Comparison of ENCODE assay signal across 8 cellular contexts in the genomic region with DNA sequence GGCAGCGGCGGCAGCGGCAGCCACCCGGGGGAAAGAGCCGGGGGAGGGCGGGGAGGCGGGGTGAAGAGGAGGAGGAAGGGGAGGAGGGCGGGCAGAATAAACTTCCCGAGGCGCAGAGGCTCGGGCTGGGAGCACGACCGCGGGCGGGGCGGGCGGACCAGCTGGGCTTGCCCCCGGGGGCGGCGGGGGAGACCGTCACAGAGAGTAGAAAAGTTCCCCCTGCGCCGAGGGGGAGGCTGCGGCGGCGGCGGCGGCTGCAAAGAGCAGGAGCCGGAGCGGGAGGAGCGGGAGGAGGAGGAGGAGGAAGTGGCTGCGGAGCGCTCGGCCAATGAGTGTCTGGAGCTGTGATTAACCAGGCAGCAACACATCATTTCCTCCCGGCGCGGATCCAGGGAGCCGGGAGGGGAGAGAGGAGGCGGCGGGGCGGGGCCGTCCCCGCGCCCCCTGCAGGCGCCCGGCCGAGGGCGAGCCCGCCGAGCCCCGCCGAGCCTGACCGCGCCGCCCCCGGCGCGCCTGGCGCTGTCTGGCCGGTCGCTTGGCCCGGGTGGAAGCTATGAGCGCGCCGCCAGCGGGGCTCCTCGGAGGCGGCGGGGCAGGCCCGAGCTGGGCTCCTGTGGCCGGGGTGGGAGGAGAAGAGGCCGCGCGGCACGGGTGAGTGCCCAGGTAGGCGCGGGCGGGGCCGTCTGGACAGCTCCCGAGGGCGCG. TPM values are rescaled to one million over a fixed set of nuclear protein-coding genes. Genes with fewer than 3 reads are reported as not detected.
DNase-seq lines count a peak whose midpoint lies in the region; ATAC-seq and TF ChIP-seq lines count a peak whose summit lies in the region.

Gene ACVR1, minus strand, starts transcription at position 265 of the 705 bp plus-strand sequence. CDS start 76,837 bp downstream, outside the sequence.

- peaks cover 39% of the 10 kb centered on the region for H3K4me1 Mint-ChIP-seq in dendritic cell treated with granulocyte-macrophage colony-stimulating factor and Interleukin-4, amounts not matched to agents 40 ng/mL and 50 ng/mL, for 4 days (ENCODE audit: low read depth)

- H3K27me3 ChIP-seq in BJ (ENCODE audit: control insufficient read depth, insufficient read depth, low read length): no peaks in the 10 kb centered on the region

- intact Hi-C loops in dendritic cell treated with granulocyte-macrophage colony-stimulating factor and Interleukin-4, amounts not matched to agents 40 ng/mL and 50 ng/mL, for 4 days (cut with micrococcal nuclease): no loop called here

- POLR2A ChIA-PET in BJ (lab: Charles Lee): no interaction called here

- TF ChIP-seq CTCF in BJ (IDR thresholded peaks at IDR 0.05; ENCODE audit: insufficient read depth, low read depth, low read length): peak; percentile 30; the same call in 1 of the 2 replicates

- peak within 1 kb of the TSS; percentile 84 for H3K4me3 Mint-ChIP-seq in dendritic cell treated with granulocyte-macrophage colony-stimulating factor and Interleukin-4, amounts not matched to agents 40 ng/mL and 50 ng/mL, for 4 days

- H3K27me3 Mint-ChIP-seq in dendritic cell treated with granulocyte-macrophage colony-stimulating factor and Interleukin-4, amounts not matched to agents 40 ng/mL and 50 ng/mL, for 4 days: no peaks in the 10 kb centered on the region

- CTCF ChIA-PET in BJ (lab: Yijun Ruan, JAX): interaction anchor here (0.6 to 2.7 kb wide), 11 partner anchors 9 to 244 kb away, joined by 3 to 9 read pairs (median 4); no protein-coding TSS in a partner anchor

- H3K9me3 Mint-ChIP-seq in dendritic cell treated with granulocyte-macrophage colony-stimulating factor and Interleukin-4, amounts not matched to agents 40 ng/mL and 50 ng/mL, for 4 days: no peaks in the 10 kb centered on the region

- ATAC-seq in GM19324 (IDR thresholded peaks at IDR 0.05; ENCODE audit: low FRiP score, unreplicated experiment) (peak; percentile 89), HG03460 (IDR thresholded peaks at IDR 0.05; ENCODE audit: unreplicated experiment) (peak; percentile 81), left lobe of liver (peak; percentile 84)

- peak within 1 kb of the TSS; percentile 95 for H3K4me3 ChIP-seq in BJ (ENCODE audit: low read depth, low read length)

- H3K27ac Mint-ChIP-seq in dendritic cell treated with granulocyte-macrophage colony-stimulating factor and Interleukin-4, amounts not matched to agents 40 ng/mL and 50 ng/mL, for 4 days: peak within 1 kb of the TSS; percentile 80

- H3K36me3 ChIP-seq in BJ (ENCODE audit: control insufficient read depth, insufficient read depth, low read length): no peaks in the 10 kb centered on the region; the same call in 1 of the 2 replicates

- DNase-seq in BJ (ENCODE audit: low read depth): peak; percentile 70
- DNase-seq in NCI-H69 (lab: John Stamatoyannopoulos, UW): peak; percentile 95
- peak; percentile 68 to 76 for DNase-seq in activated CD4-positive, alpha-beta T cell treated with anti-CD3 and anti-CD28 coated beads, Interleukin-2, amount 50 U/mL, for 4 hours
- DNase-seq in left lobe of liver (ENCODE audit: low spot score): peak; percentile 96
- DNase-seq in stimulated activated CD4-positive, alpha-beta T cell treated with anti-CD3 and anti-CD28 coated beads, Interleukin-2, amount 100 ng/mL, for 24 hours: peak; percentile 80 to 86

- H3K36me3 Mint-ChIP-seq in dendritic cell treated with granulocyte-macrophage colony-stimulating factor and Interleukin-4, amounts not matched to agents 40 ng/mL and 50 ng/mL, for 4 days (ENCODE audit: low read depth): peaks cover 6% of the 10 kb centered on the region

RNA-seq across cellular contexts. Expression of gene ACVR1, which starts in this region (rescaled TPM):
- polyA plus RNA-seq in BJ (2011; rRNA removed): 28.5 and 38.0 TPM in 2 replicates
- 29.5 and 31.1 TPM in 2 replicates for polyA minus RNA-seq in BJ (2011; rRNA and poly(A)+ RNA removed)
- 14.9 TPM for total RNA-seq in left lobe of liver

Comparison
In these comparisons a context has a peak if more than half of its experiments do, and no peak if none do; other contexts are left out.
1. Peak in every context shown above with its lines: DNase-seq, ATAC-seq and H3K4me3 ChIP-seq.